2 cellular contexts compared by ENCODE assay signal in the genomic region with DNA sequence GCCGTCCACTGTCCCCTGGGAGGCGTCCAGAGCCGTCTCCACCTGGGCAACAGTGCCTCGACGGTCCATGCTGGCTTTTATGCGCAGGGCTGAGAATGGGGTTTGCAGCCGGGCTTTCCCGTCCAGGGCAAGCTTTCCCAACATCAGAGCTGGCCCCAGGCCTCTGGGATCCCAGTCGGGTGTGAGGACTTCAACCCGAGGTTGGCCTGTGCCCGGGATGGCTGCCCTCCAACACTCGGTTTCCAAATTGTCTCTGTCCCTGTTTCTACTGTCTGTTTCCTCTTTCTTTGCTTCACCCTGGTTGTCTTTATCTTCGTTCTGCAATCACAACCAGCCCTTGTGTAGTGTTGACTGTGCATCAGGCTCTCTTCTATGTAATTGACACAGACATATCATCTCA.
TF ChIP-seq lines count a peak whose summit lies in the region.

A gene (minus strand): TSS at position 51 of the 400 bp plus-strand sequence.

TF ChIP-seq in GM23338, 12 proteins besides CTCF, POLR2A, EP300 and RAD21 (continues in another document):
- TF ChIP-seq ZNF114 (CRISPR knock-in tag; IDR thresholded peaks at IDR 0.05) (no peak), STAT1 (IDR thresholded peaks at IDR 0.05; ENCODE audit: unreplicated experiment) (no peak), EZH2phosphoT487 (IDR thresholded peaks at IDR 0.05; ENCODE audit: unreplicated experiment) (no peak), CREB1 (CRISPR knock-in tag; IDR thresholded peaks at IDR 0.05; ENCODE audit: low read depth) (no peak), EZH2 (IDR thresholded peaks at IDR 0.05; ENCODE audit: low read depth, unreplicated experiment) (no peak), JUNB (IDR thresholded peaks at IDR 0.05; ENCODE audit: unreplicated experiment) (no peak), ZNF331 (CRISPR knock-in tag; IDR thresholded peaks at IDR 0.05; ENCODE audit: low read depth) (no peak)
- TF ChIP-seq, protein P1, sequence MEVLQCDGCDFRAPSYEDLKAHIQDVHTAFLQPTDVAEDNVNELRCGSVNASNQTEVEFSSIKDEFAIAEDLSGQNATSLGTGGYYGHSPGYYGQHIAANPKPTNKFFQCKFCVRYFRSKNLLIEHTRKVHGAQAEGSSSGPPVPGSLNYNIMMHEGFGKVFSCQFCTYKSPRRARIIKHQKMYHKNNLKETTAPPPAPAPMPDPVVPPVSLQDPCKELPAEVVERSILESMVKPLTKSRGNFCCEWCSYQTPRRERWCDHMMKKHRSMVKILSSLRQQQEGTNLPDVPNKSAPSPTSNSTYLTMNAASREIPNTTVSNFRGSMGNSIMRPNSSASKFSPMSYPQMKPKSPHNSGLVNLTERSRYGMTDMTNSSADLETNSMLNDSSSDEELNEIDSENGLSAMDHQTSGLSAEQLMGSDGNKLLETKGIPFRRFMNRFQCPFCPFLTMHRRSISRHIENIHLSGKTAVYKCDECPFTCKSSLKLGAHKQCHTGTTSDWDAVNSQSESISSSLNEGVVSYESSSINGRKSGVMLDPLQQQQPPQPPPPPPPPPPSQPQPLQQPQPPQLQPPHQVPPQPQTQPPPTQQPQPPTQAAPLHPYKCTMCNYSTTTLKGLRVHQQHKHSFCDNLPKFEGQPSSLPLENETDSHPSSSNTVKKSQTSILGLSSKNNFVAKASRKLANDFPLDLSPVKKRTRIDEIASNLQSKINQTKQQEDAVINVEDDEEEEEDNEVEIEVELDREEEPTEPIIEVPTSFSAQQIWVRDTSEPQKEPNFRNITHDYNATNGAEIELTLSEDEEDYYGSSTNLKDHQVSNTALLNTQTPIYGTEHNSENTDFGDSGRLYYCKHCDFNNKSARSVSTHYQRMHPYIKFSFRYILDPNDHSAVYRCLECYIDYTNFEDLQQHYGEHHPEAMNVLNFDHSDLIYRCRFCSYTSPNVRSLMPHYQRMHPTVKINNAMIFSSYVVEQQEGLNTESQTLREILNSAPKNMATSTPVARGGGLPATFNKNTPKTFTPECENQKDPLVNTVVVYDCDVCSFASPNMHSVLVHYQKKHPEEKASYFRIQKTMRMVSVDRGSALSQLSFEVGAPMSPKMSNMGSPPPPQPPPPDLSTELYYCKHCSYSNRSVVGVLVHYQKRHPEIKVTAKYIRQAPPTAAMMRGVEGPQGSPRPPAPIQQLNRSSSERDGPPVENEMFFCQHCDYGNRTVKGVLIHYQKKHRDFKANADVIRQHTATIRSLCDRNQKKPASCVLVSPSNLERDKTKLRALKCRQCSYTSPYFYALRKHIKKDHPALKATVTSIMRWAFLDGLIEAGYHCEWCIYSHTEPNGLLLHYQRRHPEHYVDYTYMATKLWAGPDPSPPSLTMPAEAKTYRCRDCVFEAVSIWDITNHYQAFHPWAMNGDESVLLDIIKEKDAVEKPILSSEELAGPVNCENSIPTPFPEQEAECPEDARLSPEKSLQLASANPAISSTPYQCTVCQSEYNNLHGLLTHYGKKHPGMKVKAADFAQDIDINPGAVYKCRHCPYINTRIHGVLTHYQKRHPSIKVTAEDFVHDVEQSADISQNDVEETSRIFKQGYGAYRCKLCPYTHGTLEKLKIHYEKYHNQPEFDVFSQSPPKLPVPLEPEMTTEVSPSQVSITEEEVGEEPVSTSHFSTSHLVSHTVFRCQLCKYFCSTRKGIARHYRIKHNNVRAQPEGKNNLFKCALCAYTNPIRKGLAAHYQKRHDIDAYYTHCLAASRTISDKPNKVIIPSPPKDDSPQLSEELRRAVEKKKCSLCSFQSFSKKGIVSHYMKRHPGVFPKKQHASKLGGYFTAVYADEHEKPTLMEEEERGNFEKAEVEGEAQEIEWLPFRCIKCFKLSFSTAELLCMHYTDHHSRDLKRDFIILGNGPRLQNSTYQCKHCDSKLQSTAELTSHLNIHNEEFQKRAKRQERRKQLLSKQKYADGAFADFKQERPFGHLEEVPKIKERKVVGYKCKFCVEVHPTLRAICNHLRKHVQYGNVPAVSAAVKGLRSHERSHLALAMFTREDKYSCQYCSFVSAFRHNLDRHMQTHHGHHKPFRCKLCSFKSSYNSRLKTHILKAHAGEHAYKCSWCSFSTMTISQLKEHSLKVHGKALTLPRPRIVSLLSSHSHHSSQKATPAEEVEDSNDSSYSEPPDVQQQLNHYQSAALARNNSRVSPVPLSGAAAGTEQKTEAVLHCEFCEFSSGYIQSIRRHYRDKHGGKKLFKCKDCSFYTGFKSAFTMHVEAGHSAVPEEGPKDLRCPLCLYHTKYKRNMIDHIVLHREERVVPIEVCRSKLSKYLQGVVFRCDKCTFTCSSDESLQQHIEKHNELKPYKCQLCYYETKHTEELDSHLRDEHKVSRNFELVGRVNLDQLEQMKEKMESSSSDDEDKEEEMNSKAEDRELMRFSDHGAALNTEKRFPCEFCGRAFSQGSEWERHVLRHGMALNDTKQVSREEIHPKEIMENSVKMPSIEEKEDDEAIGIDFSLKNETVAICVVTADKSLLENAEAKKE (CRISPR knock-in tag; IDR thresholded peaks at IDR 0.05) = no peak
- TF ChIP-seq, protein P2, sequence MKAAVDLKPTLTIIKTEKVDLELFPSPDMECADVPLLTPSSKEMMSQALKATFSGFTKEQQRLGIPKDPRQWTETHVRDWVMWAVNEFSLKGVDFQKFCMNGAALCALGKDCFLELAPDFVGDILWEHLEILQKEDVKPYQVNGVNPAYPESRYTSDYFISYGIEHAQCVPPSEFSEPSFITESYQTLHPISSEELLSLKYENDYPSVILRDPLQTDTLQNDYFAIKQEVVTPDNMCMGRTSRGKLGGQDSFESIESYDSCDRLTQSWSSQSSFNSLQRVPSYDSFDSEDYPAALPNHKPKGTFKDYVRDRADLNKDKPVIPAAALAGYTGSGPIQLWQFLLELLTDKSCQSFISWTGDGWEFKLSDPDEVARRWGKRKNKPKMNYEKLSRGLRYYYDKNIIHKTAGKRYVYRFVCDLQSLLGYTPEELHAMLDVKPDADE (IDR thresholded peaks at IDR 0.05) = no peak
- TF ChIP-seq, protein P3, sequence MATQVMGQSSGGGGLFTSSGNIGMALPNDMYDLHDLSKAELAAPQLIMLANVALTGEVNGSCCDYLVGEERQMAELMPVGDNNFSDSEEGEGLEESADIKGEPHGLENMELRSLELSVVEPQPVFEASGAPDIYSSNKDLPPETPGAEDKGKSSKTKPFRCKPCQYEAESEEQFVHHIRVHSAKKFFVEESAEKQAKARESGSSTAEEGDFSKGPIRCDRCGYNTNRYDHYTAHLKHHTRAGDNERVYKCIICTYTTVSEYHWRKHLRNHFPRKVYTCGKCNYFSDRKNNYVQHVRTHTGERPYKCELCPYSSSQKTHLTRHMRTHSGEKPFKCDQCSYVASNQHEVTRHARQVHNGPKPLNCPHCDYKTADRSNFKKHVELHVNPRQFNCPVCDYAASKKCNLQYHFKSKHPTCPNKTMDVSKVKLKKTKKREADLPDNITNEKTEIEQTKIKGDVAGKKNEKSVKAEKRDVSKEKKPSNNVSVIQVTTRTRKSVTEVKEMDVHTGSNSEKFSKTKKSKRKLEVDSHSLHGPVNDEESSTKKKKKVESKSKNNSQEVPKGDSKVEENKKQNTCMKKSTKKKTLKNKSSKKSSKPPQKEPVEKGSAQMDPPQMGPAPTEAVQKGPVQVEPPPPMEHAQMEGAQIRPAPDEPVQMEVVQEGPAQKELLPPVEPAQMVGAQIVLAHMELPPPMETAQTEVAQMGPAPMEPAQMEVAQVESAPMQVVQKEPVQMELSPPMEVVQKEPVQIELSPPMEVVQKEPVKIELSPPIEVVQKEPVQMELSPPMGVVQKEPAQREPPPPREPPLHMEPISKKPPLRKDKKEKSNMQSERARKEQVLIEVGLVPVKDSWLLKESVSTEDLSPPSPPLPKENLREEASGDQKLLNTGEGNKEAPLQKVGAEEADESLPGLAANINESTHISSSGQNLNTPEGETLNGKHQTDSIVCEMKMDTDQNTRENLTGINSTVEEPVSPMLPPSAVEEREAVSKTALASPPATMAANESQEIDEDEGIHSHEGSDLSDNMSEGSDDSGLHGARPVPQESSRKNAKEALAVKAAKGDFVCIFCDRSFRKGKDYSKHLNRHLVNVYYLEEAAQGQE (IDR thresholded peaks at IDR 0.05; ENCODE audit: unreplicated experiment) = no peak

TF ChIP-seq in WTC11, 78 proteins besides CTCF, POLR2A, EP300 and RAD21:
- TF ChIP-seq, protein P4, sequence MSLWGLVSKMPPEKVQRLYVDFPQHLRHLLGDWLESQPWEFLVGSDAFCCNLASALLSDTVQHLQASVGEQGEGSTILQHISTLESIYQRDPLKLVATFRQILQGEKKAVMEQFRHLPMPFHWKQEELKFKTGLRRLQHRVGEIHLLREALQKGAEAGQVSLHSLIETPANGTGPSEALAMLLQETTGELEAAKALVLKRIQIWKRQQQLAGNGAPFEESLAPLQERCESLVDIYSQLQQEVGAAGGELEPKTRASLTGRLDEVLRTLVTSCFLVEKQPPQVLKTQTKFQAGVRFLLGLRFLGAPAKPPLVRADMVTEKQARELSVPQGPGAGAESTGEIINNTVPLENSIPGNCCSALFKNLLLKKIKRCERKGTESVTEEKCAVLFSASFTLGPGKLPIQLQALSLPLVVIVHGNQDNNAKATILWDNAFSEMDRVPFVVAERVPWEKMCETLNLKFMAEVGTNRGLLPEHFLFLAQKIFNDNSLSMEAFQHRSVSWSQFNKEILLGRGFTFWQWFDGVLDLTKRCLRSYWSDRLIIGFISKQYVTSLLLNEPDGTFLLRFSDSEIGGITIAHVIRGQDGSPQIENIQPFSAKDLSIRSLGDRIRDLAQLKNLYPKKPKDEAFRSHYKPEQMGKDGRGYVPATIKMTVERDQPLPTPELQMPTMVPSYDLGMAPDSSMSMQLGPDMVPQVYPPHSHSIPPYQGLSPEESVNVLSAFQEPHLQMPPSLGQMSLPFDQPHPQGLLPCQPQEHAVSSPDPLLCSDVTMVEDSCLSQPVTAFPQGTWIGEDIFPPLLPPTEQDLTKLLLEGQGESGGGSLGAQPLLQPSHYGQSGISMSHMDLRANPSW (CRISPR knock-in tag; conservative IDR thresholded peaks at IDR 0.05; ENCODE audit: low read depth) = no peak
- TF ChIP-seq ZNF423 (CRISPR knock-in tag; IDR thresholded peaks at IDR 0.05) = no peak
- TF ChIP-seq TP53 (CRISPR knock-in tag; IDR thresholded peaks at IDR 0.05) = no peak
- TF ChIP-seq ZBTB21 (CRISPR knock-in tag; IDR thresholded peaks at IDR 0.05; ENCODE audit: borderline replicate concordance) = no peak
TF ChIP-seq in WTC11: peak in this region for 0.
